ENCODE assay signal across 1 cellular context in genomic region chr10:99389721-99390480, GRCh38.
A peak's percentile ranks its signal among the peaks of the same experiment; 100 is the strongest.
TF ChIP-seq lines count a peak whose summit lies in the region.

No MANE protein-coding gene starts in this region.

TF ChIP-seq in HepG2, 621 proteins besides CTCF, POLR2A, EP300 and RAD21 (continued from another document and continues in another):
- TF ChIP-seq PRDM15 (CRISPR knock-in tag; IDR thresholded peaks at IDR 0.05): no peak
- TF ChIP-seq SKI (IDR thresholded peaks at IDR 0.05; ENCODE audit: partially characterized antibody): peak; percentile 32
- TF ChIP-seq ARNT2 (CRISPR knock-in tag; IDR thresholded peaks at IDR 0.05; ENCODE audit: low read depth): 0 out of 2 replicates have a peak, but pooled peaks have one; percentile 26
- 0 out of 2 replicates have a peak, but pooled peaks have one; percentile 26 for TF ChIP-seq GATAD1 (CRISPR knock-in tag; IDR thresholded peaks at IDR 0.05)
- peak; percentile 63 for TF ChIP-seq ARID5B (CRISPR knock-in tag; IDR thresholded peaks at IDR 0.05)
- TF ChIP-seq SOX6 (IDR thresholded peaks at IDR 0.05): no peak
- TF ChIP-seq SOX6 (CRISPR knock-in tag; IDR thresholded peaks at IDR 0.05): peak; percentile 97
- TF ChIP-seq NR2C2 (CRISPR knock-in tag; IDR thresholded peaks at IDR 0.05; ENCODE audit: borderline replicate concordance): no peak
- no peak for TF ChIP-seq ZNF746 (CRISPR knock-in tag; IDR thresholded peaks at IDR 0.05)
- TF ChIP-seq, protein P1, sequence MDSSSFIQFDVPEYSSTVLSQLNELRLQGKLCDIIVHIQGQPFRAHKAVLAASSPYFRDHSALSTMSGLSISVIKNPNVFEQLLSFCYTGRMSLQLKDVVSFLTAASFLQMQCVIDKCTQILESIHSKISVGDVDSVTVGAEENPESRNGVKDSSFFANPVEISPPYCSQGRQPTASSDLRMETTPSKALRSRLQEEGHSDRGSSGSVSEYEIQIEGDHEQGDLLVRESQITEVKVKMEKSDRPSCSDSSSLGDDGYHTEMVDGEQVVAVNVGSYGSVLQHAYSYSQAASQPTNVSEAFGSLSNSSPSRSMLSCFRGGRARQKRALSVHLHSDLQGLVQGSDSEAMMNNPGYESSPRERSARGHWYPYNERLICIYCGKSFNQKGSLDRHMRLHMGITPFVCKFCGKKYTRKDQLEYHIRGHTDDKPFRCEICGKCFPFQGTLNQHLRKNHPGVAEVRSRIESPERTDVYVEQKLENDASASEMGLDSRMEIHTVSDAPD (CRISPR knock-in tag; IDR thresholded peaks at IDR 0.05): peak; percentile 92
- TF ChIP-seq SYNCRIP (IDR thresholded peaks at IDR 0.05; ENCODE audit: insufficient read depth, low read depth, low read length): no peak
- TF ChIP-seq, protein P2, sequence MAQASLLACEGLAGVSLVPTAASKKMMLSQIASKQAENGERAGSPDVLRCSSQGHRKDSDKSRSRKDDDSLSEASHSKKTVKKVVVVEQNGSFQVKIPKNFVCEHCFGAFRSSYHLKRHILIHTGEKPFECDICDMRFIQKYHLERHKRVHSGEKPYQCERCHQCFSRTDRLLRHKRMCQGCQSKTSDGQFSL (CRISPR knock-in tag; IDR thresholded peaks at IDR 0.05): no peak
- no peak for TF ChIP-seq CREBL2 (CRISPR knock-in tag; IDR thresholded peaks at IDR 0.05; ENCODE audit: borderline replicate concordance)
- peak; percentile 50; the same call in 1 of the 2 replicates for TF ChIP-seq RARA (CRISPR knock-in tag; IDR thresholded peaks at IDR 0.05)
- TF ChIP-seq SP5 (CRISPR knock-in tag; IDR thresholded peaks at IDR 0.05; ENCODE audit: borderline replicate concordance, low read depth): peak; percentile 83
- TF ChIP-seq ZNF720 (CRISPR knock-in tag; IDR thresholded peaks at IDR 0.05): no peak
- no peak for TF ChIP-seq ZNF768 (CRISPR knock-in tag; IDR thresholded peaks at IDR 0.05)
- 0 out of 2 replicates have a peak, but pooled peaks have one; percentile 35 for TF ChIP-seq ZBTB7B (CRISPR knock-in tag; IDR thresholded peaks at IDR 0.05)
- no peak for TF ChIP-seq FOXA1 (IDR thresholded peaks at IDR 0.05)
- TF ChIP-seq FOXA1 (CRISPR knock-in tag; IDR thresholded peaks at IDR 0.05): peak; percentile 56; the same call in 1 of the 2 replicates
- peak; percentile 70 for TF ChIP-seq ISL2 (CRISPR knock-in tag; IDR thresholded peaks at IDR 0.05)
- TF ChIP-seq PPARG (CRISPR knock-in tag; conservative IDR thresholded peaks at IDR 0.05): no peak
- TF ChIP-seq FOXA3 (CRISPR knock-in tag; IDR thresholded peaks at IDR 0.05): peak; percentile 44
- TF ChIP-seq HNF1A (IDR thresholded peaks at IDR 0.05; ENCODE audit: low read depth): no peak
- no peak for TF ChIP-seq HNF1A (CRISPR knock-in tag; IDR thresholded peaks at IDR 0.05; ENCODE audit: borderline replicate concordance)
- TF ChIP-seq KLF11 (CRISPR knock-in tag; IDR thresholded peaks at IDR 0.05): no peak
- peak; percentile 70; the same call in 1 of the 2 replicates for TF ChIP-seq NR2F6 (IDR thresholded peaks at IDR 0.05)
- peak; percentile 49; the same call in 1 of the 2 replicates for TF ChIP-seq NR2F6 (CRISPR knock-in tag; IDR thresholded peaks at IDR 0.05)
- TF ChIP-seq, protein P3, sequence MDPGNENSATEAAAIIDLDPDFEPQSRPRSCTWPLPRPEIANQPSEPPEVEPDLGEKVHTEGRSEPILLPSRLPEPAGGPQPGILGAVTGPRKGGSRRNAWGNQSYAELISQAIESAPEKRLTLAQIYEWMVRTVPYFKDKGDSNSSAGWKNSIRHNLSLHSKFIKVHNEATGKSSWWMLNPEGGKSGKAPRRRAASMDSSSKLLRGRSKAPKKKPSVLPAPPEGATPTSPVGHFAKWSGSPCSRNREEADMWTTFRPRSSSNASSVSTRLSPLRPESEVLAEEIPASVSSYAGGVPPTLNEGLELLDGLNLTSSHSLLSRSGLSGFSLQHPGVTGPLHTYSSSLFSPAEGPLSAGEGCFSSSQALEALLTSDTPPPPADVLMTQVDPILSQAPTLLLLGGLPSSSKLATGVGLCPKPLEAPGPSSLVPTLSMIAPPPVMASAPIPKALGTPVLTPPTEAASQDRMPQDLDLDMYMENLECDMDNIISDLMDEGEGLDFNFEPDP (CRISPR knock-in tag; conservative IDR thresholded peaks at IDR 0.05): no peak
- TF ChIP-seq TBP (CRISPR knock-in tag; IDR thresholded peaks at IDR 0.05): no peak
- TF ChIP-seq MAX (IDR thresholded peaks at IDR 0.05): 0 out of 2 replicates have a peak, but pooled peaks have one; percentile 25
- TF ChIP-seq GFI1 (CRISPR knock-in tag; IDR thresholded peaks at IDR 0.05; ENCODE audit: borderline replicate concordance): peak; percentile 57
- TF ChIP-seq KAT8 (CRISPR knock-in tag; IDR thresholded peaks at IDR 0.05): peak; percentile 35; the same call in 1 of the 2 replicates
- no peak for TF ChIP-seq MLLT10 (CRISPR knock-in tag; IDR thresholded peaks at IDR 0.05)
- TF ChIP-seq FOXP1 (IDR thresholded peaks at IDR 0.05): no peak
- TF ChIP-seq FOXP1 (CRISPR knock-in tag; IDR thresholded peaks at IDR 0.05): peak; percentile 56; the same call in 1 of the 2 replicates
- peak; percentile 68 for TF ChIP-seq HNF4A (CRISPR knock-in tag; IDR thresholded peaks at IDR 0.05)
- TF ChIP-seq ZNF446 (CRISPR knock-in tag; IDR thresholded peaks at IDR 0.05): no peak
- TF ChIP-seq FOXJ3 (CRISPR knock-in tag; IDR thresholded peaks at IDR 0.05; ENCODE audit: borderline replicate concordance): peak; percentile 65; the same call in 1 of the 2 replicates
- no peak for TF ChIP-seq PHF20 (CRISPR knock-in tag; IDR thresholded peaks at IDR 0.05)
- TF ChIP-seq ZNF777 (CRISPR knock-in tag; IDR thresholded peaks at IDR 0.05): no peak
- TF ChIP-seq, protein P4, sequence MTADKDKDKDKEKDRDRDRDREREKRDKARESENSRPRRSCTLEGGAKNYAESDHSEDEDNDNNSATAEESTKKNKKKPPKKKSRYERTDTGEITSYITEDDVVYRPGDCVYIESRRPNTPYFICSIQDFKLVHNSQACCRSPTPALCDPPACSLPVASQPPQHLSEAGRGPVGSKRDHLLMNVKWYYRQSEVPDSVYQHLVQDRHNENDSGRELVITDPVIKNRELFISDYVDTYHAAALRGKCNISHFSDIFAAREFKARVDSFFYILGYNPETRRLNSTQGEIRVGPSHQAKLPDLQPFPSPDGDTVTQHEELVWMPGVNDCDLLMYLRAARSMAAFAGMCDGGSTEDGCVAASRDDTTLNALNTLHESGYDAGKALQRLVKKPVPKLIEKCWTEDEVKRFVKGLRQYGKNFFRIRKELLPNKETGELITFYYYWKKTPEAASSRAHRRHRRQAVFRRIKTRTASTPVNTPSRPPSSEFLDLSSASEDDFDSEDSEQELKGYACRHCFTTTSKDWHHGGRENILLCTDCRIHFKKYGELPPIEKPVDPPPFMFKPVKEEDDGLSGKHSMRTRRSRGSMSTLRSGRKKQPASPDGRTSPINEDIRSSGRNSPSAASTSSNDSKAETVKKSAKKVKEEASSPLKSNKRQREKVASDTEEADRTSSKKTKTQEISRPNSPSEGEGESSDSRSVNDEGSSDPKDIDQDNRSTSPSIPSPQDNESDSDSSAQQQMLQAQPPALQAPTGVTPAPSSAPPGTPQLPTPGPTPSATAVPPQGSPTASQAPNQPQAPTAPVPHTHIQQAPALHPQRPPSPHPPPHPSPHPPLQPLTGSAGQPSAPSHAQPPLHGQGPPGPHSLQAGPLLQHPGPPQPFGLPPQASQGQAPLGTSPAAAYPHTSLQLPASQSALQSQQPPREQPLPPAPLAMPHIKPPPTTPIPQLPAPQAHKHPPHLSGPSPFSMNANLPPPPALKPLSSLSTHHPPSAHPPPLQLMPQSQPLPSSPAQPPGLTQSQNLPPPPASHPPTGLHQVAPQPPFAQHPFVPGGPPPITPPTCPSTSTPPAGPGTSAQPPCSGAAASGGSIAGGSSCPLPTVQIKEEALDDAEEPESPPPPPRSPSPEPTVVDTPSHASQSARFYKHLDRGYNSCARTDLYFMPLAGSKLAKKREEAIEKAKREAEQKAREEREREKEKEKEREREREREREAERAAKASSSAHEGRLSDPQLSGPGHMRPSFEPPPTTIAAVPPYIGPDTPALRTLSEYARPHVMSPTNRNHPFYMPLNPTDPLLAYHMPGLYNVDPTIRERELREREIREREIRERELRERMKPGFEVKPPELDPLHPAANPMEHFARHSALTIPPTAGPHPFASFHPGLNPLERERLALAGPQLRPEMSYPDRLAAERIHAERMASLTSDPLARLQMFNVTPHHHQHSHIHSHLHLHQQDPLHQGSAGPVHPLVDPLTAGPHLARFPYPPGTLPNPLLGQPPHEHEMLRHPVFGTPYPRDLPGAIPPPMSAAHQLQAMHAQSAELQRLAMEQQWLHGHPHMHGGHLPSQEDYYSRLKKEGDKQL (CRISPR knock-in tag; IDR thresholded peaks at IDR 0.05; ENCODE audit: low read depth): peak; percentile 46; the same call in 1 of the 2 replicates
